33 cellular contexts compared by ENCODE assay signal in the genomic region with DNA sequence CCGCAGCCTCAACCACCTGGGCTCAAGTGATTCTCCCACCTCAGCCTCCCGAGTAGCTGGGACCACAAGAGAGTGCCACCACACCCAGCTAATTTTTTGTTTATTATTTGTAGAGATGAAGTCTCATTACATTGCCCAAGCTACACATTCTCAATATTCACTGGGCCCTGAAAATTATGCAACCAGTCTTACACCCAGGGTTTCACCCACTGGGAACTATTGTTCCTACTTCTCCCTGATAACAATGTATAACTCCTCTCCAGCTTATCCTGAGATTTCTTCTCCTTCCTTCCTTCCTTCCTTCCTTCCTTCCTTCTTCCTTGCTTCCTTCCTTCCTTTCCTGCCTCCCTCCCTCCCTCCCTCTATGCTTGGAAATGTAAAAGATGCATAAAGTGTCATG. TPM values are rescaled to one million over a fixed set of nuclear protein-coding genes. Genes with fewer than 3 reads are reported as not detected.
"Had no signal": no experiment of that assay in that cellular context is flagged by ENCODE, and none has a peak within 500 bp of the region (broad histone marks: within the 10 kb centered on the region; RNA-seq: fewer than 3 reads in every experiment).

No MANE protein-coding gene starts in this region.

- H3K36me3 ChIP-seq: neutrophil, ovary, right atrium auricular region, spleen, suprapubic skin, tibial artery, transverse colon, upper lobe of left lung, vagina had no signal

- H3K27me3 ChIP-seq: neutrophil, ovary, right atrium auricular region, spleen, suprapubic skin, testis, upper lobe of left lung, vagina had no signal

- H3K9me3 Mint-ChIP-seq: naive thymus-derived CD8-positive, alpha-beta T cell; natural killer cell treated with Interleukin-12 subunit alpha and Interleukin-12 subunit beta and Interleukin-15 and Interleukin-18, amount 100 ng/mL, for 72 hours; nephron progenitor cell; neural crest cell; stimulated activated memory B cell treated with anti-CD40 and anti-IgM and Interleukin-4, amounts not matched to agents 10 μg/mL and 1 μg/mL and 100 μg/mL, for 72 hours; stimulated activated naive CD8-positive, alpha-beta T cell treated with anti-CD3 and anti-CD28 coated beads, Interleukin-15, amount 100 ng/mL, for 72 hours had no signal

- H3K4me1 ChIP-seq: psoas muscle, spleen, testis had no signal

- DNase-seq: naive thymus-derived CD8-positive, alpha-beta T cell; nephron progenitor cell; nucleus accumbens; ovary; psoas muscle; retina; spleen; stimulated activated CD4-positive, alpha-beta T cell treated with anti-CD3 and anti-CD28 coated beads, Interleukin-12 subunit alpha, Interleukin-12 subunit beta, amount 100 ng/mL, for 4 hours; stimulated activated CD4-positive, alpha-beta T cell treated with anti-CD3 and anti-CD28 coated beads, Interleukin-1b, Interleukin-23, amount 100 ng/mL, for 48 hours; stimulated activated CD4-positive, alpha-beta T cell treated with anti-CD3 and anti-CD28 coated beads, Interleukin-4, amount 100 ng/mL, for 1 hour; stimulated activated CD4-positive, alpha-beta T cell treated with anti-CD3 and anti-CD28 coated beads, Interleukin-4, amount 100 ng/mL, for 4 hours; stimulated activated CD8-positive, alpha-beta memory T cell treated with anti-CD3 and anti-CD28 coated beads, Interleukin-4, amount 100 ng/mL, for 48 hours; stimulated activated naive CD4-positive, alpha-beta T cell; stimulated activated naive CD8-positive, alpha-beta T cell treated with anti-CD3 and anti-CD28 coated beads, Interleukin-15, amount 100 ng/mL, for 72 hours; stimulated activated naive CD8-positive, alpha-beta T cell treated with anti-CD3 and anti-CD28 coated beads, Interleukin-15, Interleukin-2, amounts not matched to agents 100 U/mL and 50 U/mL, for 24 hours; testis; tibial artery; transverse colon had no signal

- H3K27ac Mint-ChIP-seq: natural killer cell treated with Interleukin-12 subunit alpha and Interleukin-12 subunit beta and Interleukin-15 and Interleukin-18, amount 100 ng/mL, for 72 hours; nephron progenitor cell; progenitor cell of endocrine pancreas; stimulated activated memory B cell treated with anti-CD40 and anti-IgM and Interleukin-4, amounts not matched to agents 10 μg/mL and 1 μg/mL and 100 μg/mL, for 72 hours; stimulated activated naive CD8-positive, alpha-beta T cell treated with anti-CD3 and anti-CD28 coated beads, Interleukin-15, amount 100 ng/mL, for 72 hours had no signal

- H3K27ac ChIP-seq: neutrophil, ovary, parathyroid adenoma, psoas muscle, right atrium auricular region, spleen, testis, tibial artery, transverse colon, upper lobe of left lung, vagina had no signal

- H3K4me3 Mint-ChIP-seq: naive thymus-derived CD8-positive, alpha-beta T cell; natural killer cell treated with Interleukin-12 subunit alpha and Interleukin-12 subunit beta and Interleukin-15 and Interleukin-18, amount 100 ng/mL, for 72 hours; nephron progenitor cell; neural crest cell; stimulated activated memory B cell treated with anti-CD40 and anti-IgM and Interleukin-4, amounts not matched to agents 10 μg/mL and 1 μg/mL and 100 μg/mL, for 72 hours; stimulated activated naive CD8-positive, alpha-beta T cell treated with anti-CD3 and anti-CD28 coated beads, Interleukin-15, amount 100 ng/mL, for 72 hours had no signal

- H3K9ac ChIP-seq: parathyroid adenoma had no signal

- H3K36me3 Mint-ChIP-seq: natural killer cell treated with Interleukin-12 subunit alpha and Interleukin-12 subunit beta and Interleukin-15 and Interleukin-18, amount 100 ng/mL, for 72 hours had no signal

- ATAC-seq: naive thymus-derived CD8-positive, alpha-beta T cell; natural killer cell treated with Interleukin-12 subunit alpha and Interleukin-12 subunit beta and Interleukin-15 and Interleukin-18, amount 100 ng/mL, for 72 hours; psoas muscle; sciatic nerve; stimulated activated memory B cell treated with anti-CD40 and anti-IgM and Interleukin-4, amounts not matched to agents 10 μg/mL and 1 μg/mL and 100 μg/mL, for 72 hours; stimulated activated naive CD8-positive, alpha-beta T cell treated with anti-CD3 and anti-CD28 coated beads, Interleukin-15, amount 100 ng/mL, for 72 hours; stimulated activated naive CD8-positive, alpha-beta T cell treated with anti-CD3 and anti-CD28 coated beads, Interleukin-15, Interleukin-2, amounts not matched to agents 100 U/mL and 50 U/mL, for 24 hours had no signal

- H3K4me3 ChIP-seq: ovary, psoas muscle, right atrium auricular region, skin epidermis, smooth muscle cell, spleen, suprapubic skin, testis, tibial artery, transverse colon, upper lobe of left lung, vagina had no signal

- H3K4me1 Mint-ChIP-seq: nephron progenitor cell; neural crest cell; stimulated activated memory B cell treated with anti-CD40 and anti-IgM and Interleukin-4, amounts not matched to agents 10 μg/mL and 1 μg/mL and 100 μg/mL, for 72 hours had no signal

- H3K9me3 ChIP-seq: neutrophil, ovary, psoas muscle, right atrium auricular region, spleen, suprapubic skin, testis, tibial artery, transverse colon, upper lobe of left lung, vagina had no signal

RNA-seq across cellular contexts. Expression of gene VSIG8, which starts 11.1 kb away (rescaled TPM):
- total RNA-seq: naive thymus-derived CD8-positive, alpha-beta T cell; natural killer cell treated with Interleukin-12 subunit alpha and Interleukin-12 subunit beta and Interleukin-15 and Interleukin-18, amount 100 ng/mL, for 72 hours; neural crest cell; omental fat pad; progenitor cell of endocrine pancreas; psoas muscle; right atrium auricular region; sciatic nerve; smooth muscle cell; transverse colon; ureter; vagina had no signal

RNA-seq across cellular contexts. Expression of gene CFAP45, which starts 26.4 kb away (rescaled TPM):
- total RNA-seq: neural crest cell, vagina had no signal

RNA-seq across cellular contexts. Expression of gene SLAMF8, which starts 46.9 kb away (rescaled TPM):
- total RNA-seq: neural crest cell, progenitor cell of endocrine pancreas had no signal
